ENCODE assay signal across 11 cellular contexts in genomic region chr3:29758108-29759020, GRCh38.
A peak's percentile ranks its signal among the peaks of the same experiment; 100 is the strongest.
DNase-seq lines count a peak whose midpoint lies in the region; TF ChIP-seq lines count a peak whose summit lies in the region.
"Had no signal": no experiment of that assay in that cellular context is flagged by ENCODE, and none has a peak within 500 bp of the region (broad histone marks: within the 10 kb centered on the region; RNA-seq: fewer than 3 reads in every experiment).

No MANE protein-coding gene starts in this region.

- H3K36me3 ChIP-seq in mammary epithelial cell (ENCODE audit: insufficient read depth, low read length) = no peaks in the 10 kb centered on the region
- H3K36me3 ChIP-seq in stomach smooth muscle (ENCODE audit: control insufficient read depth in 2 of 2, insufficient read depth in 2 of 2, low read length in 2 of 2) = no peaks in the 10 kb centered on the region
- H3K36me3 ChIP-seq in BE2C = no peaks in the 10 kb centered on the region

- no peaks in the 10 kb centered on the region for H4K20me1 ChIP-seq in mammary epithelial cell (ENCODE audit: insufficient read depth, low read length)

- H3K4me3 ChIP-seq in mammary epithelial cell (replicated peaks in 1 of 3; ENCODE audit: insufficient read depth in 1 of 3, low read depth in 2 of 3, low read length in 3 of 3) (peak overlapping the region in 1 of 3 experiments; percentile 1), stomach smooth muscle (ENCODE audit: low read length in 2 of 2) (peak overlapping the region in 1 of 2 donors; percentile 50), BE2C (ENCODE audit: low read depth, low read length) (no peak overlapping the region)

- H3K27me3 ChIP-seq in mammary epithelial cell (ENCODE audit: insufficient read depth, low read length) (no peaks in the 10 kb centered on the region), stomach smooth muscle (ENCODE audit: control insufficient read depth in 1 of 2, insufficient read depth in 2 of 2, low read length in 2 of 2) (no peaks in the 10 kb centered on the region), BE2C (no peaks in the 10 kb centered on the region)

- H2AFZ ChIP-seq in mammary epithelial cell (ENCODE audit: low read depth, low read length) = peak overlapping the region; percentile 13

- dilution Hi-C loops in mammary epithelial cell (cut with HindIII; ENCODE audit: low sequenced_read_pairs) = loop anchor here (5.0 kb wide), 1 partner anchor 66 kb away; no protein-coding TSS in a partner anchor

- BruUV-seq in mammary epithelial cell (replicated peaks; lab: Mats Ljungman, UMichigan) = no TSS peak

- peak overlapping the region; percentile 59 for H3K9ac ChIP-seq in mammary epithelial cell (ENCODE audit: insufficient read depth, low read length)
- no peak overlapping the region for H3K9ac ChIP-seq in stomach smooth muscle (ENCODE audit: low read length in 2 of 2)
- H3K9ac ChIP-seq: KMS-11 had no signal

- peak; percentile 69 for DNase-seq in HT1080 (ENCODE audit: low read depth)
- peak; percentile 77 for DNase-seq in mammary epithelial cell
- DNase-seq in kidney tubule cell (ENCODE audit: low spot score) = peak; percentile 87
- no peak for DNase-seq in DMS53 (lab: John Stamatoyannopoulos, UW)
- no peak for DNase-seq in NCI-H510A treated with DMSO at 0.1 percent for 48 hours (lab: John Stamatoyannopoulos, UW)
- DNase-seq in anterior cingulate cortex (lab: John Stamatoyannopoulos, UW) = no peak
- DNase-seq in BE2C = no peak
- DNase-seq: glutamatergic neuron; stimulated activated CD4-positive, alpha-beta T cell treated with anti-CD3 and anti-CD28 coated beads, Interleukin-15, amount 100 ng/mL, for 24 hours had no signal

- H3K9me3 ChIP-seq in mammary epithelial cell (replicated peaks; ENCODE audit: insufficient read depth, low read length) (no peaks in the 10 kb centered on the region), stomach smooth muscle (ENCODE audit: control insufficient read depth in 2 of 2, low read length in 2 of 2) (no peaks in the 10 kb centered on the region), BE2C (no peaks in the 10 kb centered on the region)

- TF ChIP-seq CTCF in mammary epithelial cell (conservative IDR thresholded peaks at IDR 0.05 in 1 of 2, IDR thresholded peaks at IDR 0.05 in 1 of 2; ENCODE audit: extremely low read depth in 1 of 2, insufficient read depth in 1 of 2, low read depth in 1 of 2, low read length in 2 of 2) (no peak), BE2C (IDR thresholded peaks at IDR 0.05; ENCODE audit: low read depth, low read length) (no peak)

- CTCF ChIA-PET in mammary epithelial cell (lab: Charles Lee; ENCODE audit: low non-redundant PET) = no interaction called here

- WGBS in mammary epithelial cell (ENCODE audit: low coverage, missing lambda C conversion rate) = 25% methylated on average over 4 of the region's 4 CpGs

- peak overlapping the region; percentile 89 for H3K27ac ChIP-seq in mammary epithelial cell (ENCODE audit: insufficient read depth, low read depth, low read length)
- H3K27ac ChIP-seq in stomach smooth muscle (ENCODE audit: low read length) = peak overlapping the region; percentile 3
- H3K27ac ChIP-seq: KMS-11 had no signal

- H3K4me2 ChIP-seq in mammary epithelial cell (ENCODE audit: insufficient read depth, low read depth, low read length) = peak overlapping the region; percentile 71
- H3K4me2 ChIP-seq: KMS-11 had no signal

- no peaks in the 10 kb centered on the region for H3K79me2 ChIP-seq in mammary epithelial cell (ENCODE audit: insufficient read depth, low read length)

- in situ Hi-C loops in mammary epithelial cell (cut with MboI; ENCODE audit: low sequenced_read_pairs in 2 of 2) = loop anchor here (5.0 to 25.0 kb wide), 3 partner anchors 296 to 476 kb away; partner anchors contain the start of gene RBMS3 (in 2 of the 2)

- H3K4me1 ChIP-seq in mammary epithelial cell (ENCODE audit: insufficient read depth, low read length) (peaks cover 40% of the 10 kb centered on the region), stomach smooth muscle (ENCODE audit: control insufficient read depth, insufficient read depth, low read length) (peaks cover 16% of the 10 kb centered on the region), BE2C (peaks cover 6% of the 10 kb centered on the region)

- intact Hi-C loops in mammary epithelial cell (cut with micrococcal nuclease) = loop anchor here (1.0 to 5.0 kb wide), 6 partner anchors 40 to 572 kb away; no protein-coding TSS in a partner anchor

Comparison
In these comparisons a context has a peak if more than half of its experiments do, and no peak if none do; other contexts are left out.
1. DNase-seq: peak in HT1080 (single experiment), mammary epithelial cell (single experiment) and kidney tubule cell (single experiment); none in DMS53 (single experiment), NCI-H510A treated with DMSO at 0.1 percent for 48 hours (single experiment), anterior cingulate cortex (0 of 58) and BE2C (single experiment).